1 cellular context compared by ENCODE assay signal in genomic region chr15:90501898-90502297, GRCh38.
TF ChIP-seq lines count a peak whose summit lies in the region.

No MANE protein-coding gene starts in this region.

TF ChIP-seq in GM23338, 12 proteins besides CTCF, POLR2A, EP300 and RAD21 (continued from another document):
- no peak for TF ChIP-seq ETS1 (IDR thresholded peaks at IDR 0.05)
